Comparison of ENCODE assay signal across 8 cellular contexts in the genomic region with DNA sequence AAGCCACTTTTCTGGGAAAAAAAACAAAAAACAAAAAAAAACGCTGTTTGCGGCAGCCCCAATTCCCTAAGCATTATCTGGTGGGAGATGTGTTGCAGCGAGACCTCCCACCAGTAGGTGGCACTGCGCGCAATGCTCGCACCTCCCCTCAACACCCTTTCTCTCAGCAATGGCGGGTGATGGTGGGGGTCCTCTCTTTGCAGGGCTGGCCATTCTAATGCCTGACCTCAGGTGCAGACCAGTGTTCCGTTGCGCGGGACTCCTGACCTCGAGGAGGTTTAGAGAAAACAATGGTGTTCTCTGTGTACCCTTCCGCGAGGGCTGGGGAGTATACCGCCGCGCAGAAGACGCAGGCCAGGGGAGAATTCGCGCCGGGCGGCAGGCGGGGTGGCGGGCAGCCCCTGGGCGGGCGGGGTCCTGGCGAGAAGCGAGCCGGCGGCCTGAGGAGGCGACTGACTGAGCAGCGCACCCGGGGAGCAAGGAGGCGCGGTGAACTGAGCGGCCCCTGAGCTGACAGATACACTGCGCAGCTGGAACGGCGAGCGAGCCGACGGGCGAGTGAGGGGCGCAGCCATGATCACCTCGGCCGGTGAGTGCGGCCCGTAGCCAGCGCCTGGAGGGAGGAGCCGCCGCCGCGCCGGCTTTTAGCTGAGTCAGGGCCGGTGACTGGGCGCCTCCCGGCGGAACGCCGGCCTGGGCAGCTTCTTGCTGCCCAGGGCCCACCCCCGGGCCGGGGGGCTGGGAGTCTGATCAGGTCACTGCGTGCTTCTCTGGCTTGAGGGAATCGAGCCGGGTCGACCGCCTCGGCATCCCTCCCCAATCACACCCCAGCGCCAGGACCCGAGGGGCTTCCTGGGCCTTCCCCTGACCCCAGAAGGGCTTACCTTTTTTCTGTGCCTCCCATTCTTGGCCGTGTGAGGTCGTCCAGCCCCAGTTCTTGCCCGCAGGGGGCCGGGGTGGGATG. TPM values are rescaled to one million over a fixed set of nuclear protein-coding genes. Genes with fewer than 3 reads are reported as not detected.
DNase-seq lines count a peak whose midpoint lies in the region; ATAC-seq and TF ChIP-seq lines count a peak whose summit lies in the region.

Gene PSMD1 (plus strand): TSS at position 415 of the 964 bp plus-strand sequence. CDS start 159 bp downstream, at position 574.

- H3K27ac ChIP-seq in temporal lobe (ENCODE audit: low read depth, low read length): peak within 1 kb of the TSS; percentile 90

- peak within 1 kb of the TSS; percentile 100 for H3K27ac Mint-ChIP-seq in activated naive CD4-positive, alpha-beta T cell treated with anti-CD3 and anti-CD28 coated beads, Interleukin-2, amount 50 U/mL, for 24 hours

- H3K4me3 ChIP-seq in NB4 (ENCODE audit: low read depth, low read length): peak within 1 kb of the TSS; percentile 94

- ATAC-seq in HG02571 (IDR thresholded peaks at IDR 0.05; ENCODE audit: unreplicated experiment) (peak; percentile 67), SK-N-SH treated with all-trans-retinoic acid at 6 μM for 48 hours (peak; percentile 85)

- H3K4me1 Mint-ChIP-seq in activated naive CD4-positive, alpha-beta T cell treated with anti-CD3 and anti-CD28 coated beads, Interleukin-2, amount 50 U/mL, for 24 hours: peaks cover 55% of the 10 kb centered on the region

- peak; percentile 97 for TF ChIP-seq CTCF in GM10266 (IDR thresholded peaks at IDR 0.05; ENCODE audit: control insufficient read depth, insufficient read depth, low read depth, missing control alignments)
- TF ChIP-seq CTCF in NB4 (IDR thresholded peaks at IDR 0.05; ENCODE audit: low read depth, low read length): peak; percentile 96

- DNase-seq in GM10266 (ENCODE audit: extremely low spot score): peak; percentile 95
- DNase-seq in NB4 (ENCODE audit: low read depth): peak; percentile 96
- DNase-seq in globus pallidus (ENCODE audit: low spot score): peak; percentile 90
- DNase-seq in occipital lobe (lab: John Stamatoyannopoulos, UW): peak; percentile 91

- H3K36me3 Mint-ChIP-seq in activated naive CD4-positive, alpha-beta T cell treated with anti-CD3 and anti-CD28 coated beads, Interleukin-2, amount 50 U/mL, for 24 hours: peaks cover 7% of the 10 kb centered on the region

- H3K27me3 Mint-ChIP-seq in activated naive CD4-positive, alpha-beta T cell treated with anti-CD3 and anti-CD28 coated beads, Interleukin-2, amount 50 U/mL, for 24 hours: no peaks in the 10 kb centered on the region

- H3K9me3 Mint-ChIP-seq in activated naive CD4-positive, alpha-beta T cell treated with anti-CD3 and anti-CD28 coated beads, Interleukin-2, amount 50 U/mL, for 24 hours: no peaks in the 10 kb centered on the region

- TF ChIP-seq POLR2A in NB4 (IDR thresholded peaks at IDR 0.05; ENCODE audit: extremely low read depth, insufficient read length): peak; percentile 36

- peak within 1 kb of the TSS; percentile 94 for H3K4me3 Mint-ChIP-seq in activated naive CD4-positive, alpha-beta T cell treated with anti-CD3 and anti-CD28 coated beads, Interleukin-2, amount 50 U/mL, for 24 hours

TF ChIP-seq in SK-N-SH treated with all-trans-retinoic acid at 6 μM for 48 hours, 23 proteins besides CTCF, POLR2A, EP300 and RAD21:
- 0 out of 2 replicates have a peak, but pooled peaks have one; percentile 67 for TF ChIP-seq POU6F1 (CRISPR knock-in tag; IDR thresholded peaks at IDR 0.05; ENCODE audit: borderline replicate concordance, low read depth)
- TF ChIP-seq TCF4 (CRISPR knock-in tag; IDR thresholded peaks at IDR 0.05; ENCODE audit: borderline replicate concordance): no peak

RNA-seq across cellular contexts. Expression of gene PSMD1, which starts in this region (rescaled TPM):
- total RNA-seq in occipital lobe (111 TPM), temporal lobe (82.9 TPM)

Comparison
In these comparisons a context has a peak if more than half of its experiments do, and no peak if none do; other contexts are left out.
1. Peak in every context shown above with its lines: DNase-seq, ATAC-seq, H3K4me3 ChIP-seq and H3K27ac ChIP-seq.